8 cellular contexts compared by ENCODE assay signal in the genomic region with DNA sequence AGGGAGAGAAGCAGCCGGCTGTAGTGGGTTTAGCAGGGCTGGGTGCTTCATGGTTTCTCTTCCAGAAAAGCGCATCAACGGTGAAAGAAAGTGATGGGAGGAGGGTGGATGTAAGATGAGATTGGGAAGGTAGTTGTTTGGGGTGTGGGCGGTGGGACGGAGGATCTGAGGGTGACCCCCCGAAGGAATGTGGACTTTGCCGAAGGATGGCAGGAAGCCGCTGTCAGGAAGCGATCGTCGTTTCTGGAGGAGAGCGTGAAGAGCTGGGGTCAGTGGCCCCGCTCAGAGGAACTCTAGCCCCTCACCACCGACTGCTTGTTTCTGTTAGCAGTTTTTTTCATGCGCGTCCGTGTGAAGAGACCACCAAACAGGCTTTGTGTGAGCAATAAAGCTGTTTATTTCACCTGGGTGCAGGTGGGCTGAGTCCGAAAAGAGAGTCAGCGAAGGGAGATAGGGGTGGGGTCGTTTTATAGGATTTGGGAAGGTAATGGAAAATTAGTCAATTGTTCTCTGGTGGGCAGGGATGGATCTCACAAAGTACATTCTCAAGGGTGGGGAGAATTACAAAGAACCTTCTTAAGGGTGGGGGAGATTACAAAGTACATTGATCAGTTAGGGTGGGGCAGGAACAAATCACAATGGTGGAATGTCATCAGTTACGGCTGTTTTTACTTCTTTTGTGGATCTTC. TPM values are rescaled to one million over a fixed set of nuclear protein-coding genes. Genes with fewer than 3 reads are reported as not detected.
DNase-seq lines count a peak whose midpoint lies in the region; ATAC-seq, FAIRE-seq and TF ChIP-seq lines count a peak whose summit lies in the region.
"Not testable (repeated sequence)": the region's sequence is repeated elsewhere in the genome, so short reads cannot be mapped to it uniquely, and the experiment has no call there.

No MANE protein-coding gene starts in this region.

- H4K20me1 ChIP-seq in endothelial cell of umbilical vein (replicated peaks; ENCODE audit: control insufficient read depth, extremely low read depth, insufficient read depth, low read length), result not testable (repeated sequence)

- TF ChIP-seq POLR2A in endothelial cell of umbilical vein (IDR thresholded peaks at IDR 0.05; ENCODE audit: low read depth, low read length); suprapubic skin (IDR thresholded peaks at IDR 0.05): not testable (repeated sequence)

- peak overlapping the region; percentile 96 for H3K4me2 ChIP-seq in endothelial cell of umbilical vein (ENCODE audit: insufficient read depth, low read length)

- not testable (repeated sequence) for TF ChIP-seq EP300 in suprapubic skin (IDR thresholded peaks at IDR 0.05)

- 1% methylated on average over 21 of the region's 21 CpGs for WGBS in suprapubic skin

- not testable (repeated sequence) for DNase-seq in CD4-positive, alpha-beta T cell; SK-N-MC (ENCODE audit: low read depth, low spot score); adipocyte (ENCODE audit: low read depth); endothelial cell of umbilical vein (ENCODE audit: low read depth, low spot score); immature natural killer cell; neural crest cell (ENCODE audit: low read depth, low spot score); suprapubic skin (ENCODE audit: low spot score in 2 of 2)

- peaks cover 41% of the 10 kb centered on the region for H3K4me1 ChIP-seq in adipocyte (ENCODE audit: control insufficient read depth, insufficient read depth, low read length)
- peaks cover 33% of the 10 kb centered on the region for H3K4me1 ChIP-seq in endothelial cell of umbilical vein (ENCODE audit: control insufficient read depth, extremely low read depth, insufficient read depth, low read length)
- peaks cover 56% of the 10 kb centered on the region for H3K4me1 ChIP-seq in suprapubic skin

- H3K36me3 ChIP-seq in SK-N-MC (ENCODE audit: insufficient read depth, low read length); adipocyte (ENCODE audit: control insufficient read depth, insufficient read depth, low read length, severe bottlenecking); endothelial cell of umbilical vein (ENCODE audit: control insufficient read depth in 2 of 2, extremely low read depth in 1 of 2, insufficient read depth in 2 of 2, low read length in 2 of 2); suprapubic skin: not testable (repeated sequence)

- not testable (repeated sequence) for H3K27me3 ChIP-seq in CD4-positive, alpha-beta T cell (ENCODE audit: control insufficient read depth, insufficient read depth, low read length); adipocyte (replicated peaks; ENCODE audit: control insufficient read depth, insufficient read depth, low read length); endothelial cell of umbilical vein (ENCODE audit: control insufficient read depth in 2 of 2, insufficient read depth in 2 of 2, low read length in 2 of 2); suprapubic skin

- peak overlapping the region; percentile 94 for H3K27ac Mint-ChIP-seq in CD4-positive, alpha-beta T cell
- peak overlapping the region; percentile 92 to 100 (median 96) for H3K27ac Mint-ChIP-seq in immature natural killer cell
- H3K27ac Mint-ChIP-seq in neural crest cell (ENCODE audit: unreplicated experiment), result peak overlapping the region; percentile 99

- not testable (repeated sequence) for H3K27me3 Mint-ChIP-seq in CD4-positive, alpha-beta T cell; neural crest cell (ENCODE audit: low read depth)
- H3K27me3 Mint-ChIP-seq in immature natural killer cell (ENCODE audit: low read depth in 3 of 3), result peaks cover 0 to 10% (median 4%) of the 10 kb centered on the region in 3 donors

- H3K9ac ChIP-seq in SK-N-MC (ENCODE audit: insufficient read length) (peak overlapping the region; percentile 94), adipocyte (ENCODE audit: low read length) (peak overlapping the region; percentile 100), endothelial cell of umbilical vein (replicated peaks; ENCODE audit: extremely low read depth, insufficient read depth, low read length) (peak overlapping the region; percentile 97)

- not testable (repeated sequence) for ATAC-seq in CD4-positive, alpha-beta T cell (ENCODE audit: poor library complexity)
- ATAC-seq in HG03196 (IDR thresholded peaks at IDR 0.05; ENCODE audit: unreplicated experiment), result peak; percentile 11

- intact Hi-C loops in CD4-positive, alpha-beta T cell (cut with DNase I, micrococcal nuclease), result loop anchor here (2.0 to 5.0 kb wide), 3 partner anchors 61 to 414 kb away; partner anchors contain the start of genes RANBP1 (in 1 of the 2) and TRMT2A (in 1 of the 2)
- intact Hi-C loops in endothelial cell of umbilical vein (cut with micrococcal nuclease), result loop anchor here (2.0 kb wide), 1 partner anchor 53 kb away; no protein-coding TSS in a partner anchor

- CTCF ChIA-PET in CD4-positive, alpha-beta T cell (lab: Charles Lee), result interaction anchor here (0.9 to 2.5 kb wide), 6 partner anchors 13 to 63 kb away, joined by 3 to 11 read pairs (median 5); partner anchors contain the start of gene KLHL22
- CTCF ChIA-PET in endothelial cell of umbilical vein (lab: Charles Lee), result interaction anchor here (0.9 to 1.9 kb wide), 6 partner anchors 11 to 90 kb away, joined by 3 to 6 read pairs (median 5); no protein-coding TSS in a partner anchor

- peaks cover 46% of the 10 kb centered on the region for H3K36me3 Mint-ChIP-seq in CD4-positive, alpha-beta T cell (ENCODE audit: low read depth)
- not testable (repeated sequence) for H3K36me3 Mint-ChIP-seq in immature natural killer cell; neural crest cell (ENCODE audit: low read depth)

- H3K9me3 ChIP-seq in CD4-positive, alpha-beta T cell (ENCODE audit: control insufficient read depth, low read length); SK-N-MC (ENCODE audit: low read depth, low read length); adipocyte (ENCODE audit: control insufficient read depth, low read length); endothelial cell of umbilical vein (replicated peaks; ENCODE audit: control insufficient read depth, insufficient read depth, low read length); suprapubic skin: not testable (repeated sequence)

- not testable (repeated sequence) for TF ChIP-seq CTCF in CD4-positive, alpha-beta T cell (IDR thresholded peaks at IDR 0.05); endothelial cell of umbilical vein (IDR thresholded peaks at IDR 0.05; ENCODE audit: extremely low read depth in 1 of 2, insufficient read depth in 1 of 2, low read depth in 1 of 2, low read length in 2 of 2); neural crest cell (conservative IDR thresholded peaks at IDR 0.05); suprapubic skin (IDR thresholded peaks at IDR 0.05)

- H3K4me3 Mint-ChIP-seq in CD4-positive, alpha-beta T cell, result peak overlapping the region; percentile 98
- H3K4me3 Mint-ChIP-seq in immature natural killer cell, result peak overlapping the region; percentile 91 to 99 (median 94)
- peak overlapping the region; percentile 97 for H3K4me3 Mint-ChIP-seq in neural crest cell

- POLR2A ChIA-PET in CD4-positive, alpha-beta T cell (lab: Charles Lee), result interaction anchor here (0.6 to 5.6 kb wide), 15 partner anchors 10 to 1355 kb away, joined by 3 to 60 read pairs (median 5); no protein-coding TSS in a partner anchor
- POLR2A ChIA-PET in endothelial cell of umbilical vein (lab: Charles Lee), result interaction anchor here (0.5 to 1.6 kb wide), 3 partner anchors 12 to 144 kb away, joined by 3 to 7 read pairs (median 4); no protein-coding TSS in a partner anchor

- not testable (repeated sequence) for BruUV-seq in endothelial cell of umbilical vein (replicated peaks; lab: Mats Ljungman, UMichigan)

- peak overlapping the region; percentile 90 for H3K27ac ChIP-seq in CD4-positive, alpha-beta T cell (ENCODE audit: low read depth, low read length)
- peak overlapping the region; percentile 67; the same call in 1 of the 2 replicates for H3K27ac ChIP-seq in SK-N-MC
- peak overlapping the region; percentile 84 for H3K27ac ChIP-seq in endothelial cell of umbilical vein (ENCODE audit: insufficient read depth, low read depth, low read length)
- H3K27ac ChIP-seq in suprapubic skin, result peak overlapping the region; percentile 99

- H3K4me3 ChIP-seq in SK-N-MC (peak overlapping the region; percentile 87), adipocyte (ENCODE audit: low read length) (peak overlapping the region; percentile 91), endothelial cell of umbilical vein (replicated peaks in 1 of 3; ENCODE audit: insufficient read depth in 1 of 3, low read depth in 1 of 3, low read length in 3 of 3) (peak overlapping the region; percentile 55 to 88 (median 63)), suprapubic skin (peak overlapping the region; percentile 89)

- peaks cover 57% of the 10 kb centered on the region for H3K79me2 ChIP-seq in endothelial cell of umbilical vein (ENCODE audit: control insufficient read depth, insufficient read depth, low read length)

- FAIRE-seq in endothelial cell of umbilical vein (lab: Jason Lieb, UNC), result not testable (repeated sequence)

- not testable (repeated sequence) for H3K9me1 ChIP-seq in endothelial cell of umbilical vein (replicated peaks; ENCODE audit: control insufficient read depth, extremely low read depth, insufficient read depth, low read length)

- not testable (repeated sequence) for H3K9me3 Mint-ChIP-seq in CD4-positive, alpha-beta T cell; immature natural killer cell; neural crest cell

- dilution Hi-C loops in endothelial cell of umbilical vein (cut with MboI; ENCODE audit: extremely low pct_ligation_motif_present, low sequenced_read_pairs), result not testable (repeated sequence)

- H3K4me1 Mint-ChIP-seq in CD4-positive, alpha-beta T cell (ENCODE audit: low read depth), result peaks cover 51% of the 10 kb centered on the region
- H3K4me1 Mint-ChIP-seq in immature natural killer cell (peaks cover 55 to 58% of the 10 kb centered on the region in 2 donors), neural crest cell (peaks cover 46% of the 10 kb centered on the region)

- H2AFZ ChIP-seq in endothelial cell of umbilical vein (ENCODE audit: low read depth, low read length), result not testable (repeated sequence)

RNA-seq across cellular contexts. Expression of gene MED15, which starts 0.8 kb away (rescaled TPM):
- 100 to 1,000 TPM; 181 to 191 TPM for total RNA-seq in CD4-positive, alpha-beta T cell
- total RNA-seq in endothelial cell of umbilical vein, result 126 and 138 TPM in 2 replicates
- 68.1 and 85.1 TPM in 2 replicates for polyA plus RNA-seq in endothelial cell of umbilical vein
- polyA plus RNA-seq in endothelial cell of umbilical vein (2011; cell fraction: cytosol; rRNA removed), result 39.4 and 44.2 TPM in 2 replicates
- 186 and 198 TPM in 2 replicates for polyA plus RNA-seq in endothelial cell of umbilical vein (2011; cell fraction: nucleus; rRNA removed)
- 54.1 and 54.9 TPM in 2 replicates for polyA plus RNA-seq in endothelial cell of umbilical vein (2012)
- 86.6 and 102 TPM in 2 replicates for polyA minus RNA-seq in endothelial cell of umbilical vein
- polyA minus RNA-seq in endothelial cell of umbilical vein (2011; cell fraction: cytosol; rRNA and poly(A)+ RNA removed), result 22.4 TPM
- polyA minus RNA-seq in endothelial cell of umbilical vein (2011; cell fraction: nucleus; rRNA and poly(A)+ RNA removed), result 145 and 223 TPM in 2 replicates
- 10 to 100 TPM; 12.1 to 91.3 (median 23.0) TPM for polyA plus RNA-seq in immature natural killer cell
- 78.6 and 84.5 TPM in 2 replicates for total RNA-seq in neural crest cell
- 100 to 1,000 TPM in 1 of 4 donors, 10 to 100 TPM in 3; 59.8 to 163 (median 70.8) TPM for total RNA-seq in suprapubic skin

RNA-seq across cellular contexts. Expression of gene KLHL22, which starts 12.6 kb away (rescaled TPM):
- 10 to 100 TPM; 24.1 to 27.7 TPM for total RNA-seq in CD4-positive, alpha-beta T cell
- total RNA-seq in endothelial cell of umbilical vein (20.1 and 24.2 TPM in 2 replicates), neural crest cell (42.5 and 48.9 TPM in 2 replicates), suprapubic skin (10 to 100 TPM; 12.3 to 29.7 (median 18.3) TPM)
- polyA plus RNA-seq in endothelial cell of umbilical vein (33.6 and 38.1 TPM in 2 replicates), immature natural killer cell (10 to 100 TPM; 12.8 to 26.3 (median 26.1) TPM)
- 19.9 and 24.6 TPM in 2 replicates for polyA plus RNA-seq in endothelial cell of umbilical vein (2011; cell fraction: cytosol; rRNA removed)
- polyA plus RNA-seq in endothelial cell of umbilical vein (2011; cell fraction: nucleus; rRNA removed), result 33.5 and 50.8 TPM in 2 replicates
- 14.3 and 15.8 TPM in 2 replicates for polyA plus RNA-seq in endothelial cell of umbilical vein (2012)
- polyA minus RNA-seq in endothelial cell of umbilical vein, result 40.5 and 44.8 TPM in 2 replicates
- polyA minus RNA-seq in endothelial cell of umbilical vein (2011; cell fraction: cytosol; rRNA and poly(A)+ RNA removed), result 4.0 TPM
- polyA minus RNA-seq in endothelial cell of umbilical vein (2011; cell fraction: nucleus; rRNA and poly(A)+ RNA removed), result 21.8 and 24.5 TPM in 2 replicates
